14 cellular contexts compared by ENCODE assay signal in the genomic region with DNA sequence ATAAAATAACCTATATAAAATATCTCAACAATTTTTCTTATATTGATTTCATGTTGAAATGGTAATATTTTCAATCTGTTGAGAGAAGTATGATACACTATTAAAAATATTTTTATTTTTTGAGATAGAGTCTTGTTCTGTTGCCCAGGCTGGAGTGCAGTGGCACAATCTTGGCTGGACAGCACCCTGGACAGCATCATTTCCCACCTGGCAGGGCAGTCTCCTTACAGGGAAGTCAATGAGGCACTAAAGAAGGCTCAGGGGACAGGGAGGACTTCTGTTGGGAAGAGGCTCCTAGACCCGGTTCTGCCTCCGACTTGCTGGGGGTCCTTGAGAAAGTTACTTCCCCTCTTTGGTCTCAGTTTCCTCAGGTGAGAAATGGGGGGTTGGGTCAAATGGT. TPM values are rescaled to one million over a fixed set of nuclear protein-coding genes. Genes with fewer than 3 reads are reported as not detected.
A peak's percentile ranks its signal among the peaks of the same experiment; 100 is the strongest.
DNase-seq lines count a peak whose midpoint lies in the region; ATAC-seq, FAIRE-seq and TF ChIP-seq lines count a peak whose summit lies in the region.
"Had no signal": no experiment of that assay in that cellular context is flagged by ENCODE, and none has a peak within 500 bp of the region (broad histone marks: within the 10 kb centered on the region; RNA-seq: fewer than 3 reads in every experiment).

No MANE protein-coding gene starts in this region.

- RAD21 ChIA-PET in HCT116 (lab: Charles Lee; ENCODE audit: low non-redundant PET in 1 of 2, low total read pairs in 2 of 2, uncharacterized antibody in 2 of 2, unreplicated experiment in 2 of 2): no interaction called here

- intact Hi-C loops in HepG2 (cut with micrococcal nuclease; ENCODE audit: unreplicated experiment) (no loop called here), right lobe of liver (cut with DNase I) (no loop called here), HCT116 (cut with micrococcal nuclease) (loop anchor here (5.0 kb wide), 1 partner anchor 50 kb away; no protein-coding TSS in a partner anchor), left colon (cut with DNase I, micrococcal nuclease) (no loop called here)

- TF ChIP-seq RAD21 in HepG2 (CRISPR knock-in tag; IDR thresholded peaks at IDR 0.05) (no peak), HCT116 (IDR thresholded peaks at IDR 0.05; ENCODE audit: low read depth) (no peak)

- CTCF ChIA-PET in HepG2 (lab: Yijun Ruan, JAX; ENCODE audit: low intra/inter-chr PET ratio, low total read pairs) (no interaction called here), HCT116 (lab: Charles Lee) (no interaction called here)
- CTCF ChIA-PET in activated naive CD4-positive, alpha-beta T cell treated with anti-CD3 and anti-CD28 coated beads, Interleukin-2, amount 10 ng/mL, durations not matched to agents 7 days and 5 days (lab: Charles Lee): no interaction called here

- 7% methylated on average over 2 of the region's 2 CpGs for WGBS in HepG2 (ENCODE audit: low lambda C conversion rate)
- 75% methylated on average over 2 of the region's 2 CpGs for WGBS in right lobe of liver (ENCODE audit: insufficient coverage, low coverage, low lambda C conversion rate, missing lambda C conversion rate)

- H3K9ac ChIP-seq in HepG2 (ENCODE audit: insufficient read depth, low read depth, low read length) (no peak overlapping the region), HCT116 (ENCODE audit: low read length) (no peak overlapping the region)

- FAIRE-seq in HepG2 (lab: Jason Lieb, UNC): no peak
- FAIRE-seq: H54 had no signal

- H3K36me3 ChIP-seq in HepG2 (replicated peaks in 1 of 2; ENCODE audit: control insufficient read depth in 1 of 2, insufficient read depth in 2 of 2, low read length in 2 of 2) (no peaks in the 10 kb centered on the region), right lobe of liver (no peaks in the 10 kb centered on the region), HCT116 (ENCODE audit: control insufficient read depth in 1 of 2, insufficient read depth in 2 of 2, low read length in 2 of 2) (no peaks in the 10 kb centered on the region)

- H3K4me3 ChIP-seq in HepG2 (replicated peaks in 1 of 3; ENCODE audit: insufficient read depth in 1 of 3, low read depth in 2 of 3, low read length in 3 of 3) (no peak overlapping the region), right lobe of liver (no peak overlapping the region), HCT116 (replicated peaks in 1 of 2; ENCODE audit: low read depth in 1 of 2, low read length in 2 of 2) (no peak overlapping the region)

- in situ Hi-C loops in HepG2 (cut with HindIII; ENCODE audit: extremely low pct_ligation_motif_present, low pct_unique_long_range_greater_than_20kb): no loop called here

- no peaks in the 10 kb centered on the region for H3K79me2 ChIP-seq in HepG2 (ENCODE audit: insufficient read depth, low read length)
- no peaks in the 10 kb centered on the region for H3K79me2 ChIP-seq in HCT116 (ENCODE audit: insufficient read depth, low read length)

- H4K20me1 ChIP-seq in HepG2 (ENCODE audit: insufficient read depth, low read length) (no peaks in the 10 kb centered on the region), HCT116 (ENCODE audit: insufficient read depth) (no peaks in the 10 kb centered on the region)

- H3K27ac Mint-ChIP-seq in activated naive CD4-positive, alpha-beta T cell treated with anti-CD3 and anti-CD28 coated beads, Interleukin-2, amount 10 ng/mL, durations not matched to agents 7 days and 5 days: no peak overlapping the region
- no peak overlapping the region for H3K27ac Mint-ChIP-seq in activated T-cell treated with anti-CD3 and anti-CD28 coated beads, Interleukin-2, amount 50 U/mL, for 72 hours
- H3K27ac Mint-ChIP-seq: CD4-positive, CD25-positive, alpha-beta regulatory T cell; IgD-negative memory B cell had no signal

- POLR2A ChIA-PET in HepG2 (lab: Yijun Ruan, JAX): no interaction called here
- POLR2A ChIA-PET in HCT116 (lab: Charles Lee): no interaction called here

- H3K9me3 ChIP-seq in HepG2 (ENCODE audit: low read length): no peaks in the 10 kb centered on the region
- H3K9me3 ChIP-seq in right lobe of liver: no peaks in the 10 kb centered on the region
- no peaks in the 10 kb centered on the region for H3K9me3 ChIP-seq in HCT116 (ENCODE audit: control insufficient read depth in 1 of 2, insufficient read depth in 1 of 2, low read depth in 1 of 2, low read length in 2 of 2)

- H3K4me2 ChIP-seq in HepG2 (ENCODE audit: low read depth, low read length) (no peak overlapping the region), HCT116 (ENCODE audit: low read length) (no peak overlapping the region)

- H2AFZ ChIP-seq in HepG2 (ENCODE audit: low read length) (no peak overlapping the region), HCT116 (ENCODE audit: low read depth, low read length, poor library complexity, severe bottlenecking) (no peak overlapping the region)

- H3K27ac ChIP-seq in HepG2 (ENCODE audit: extremely low read length, insufficient read depth, low read length) (no peak overlapping the region), right lobe of liver (no peak overlapping the region), HCT116 (ENCODE audit: low read depth, low read length) (no peak overlapping the region)

- no peak overlapping the region for H3K4me3 Mint-ChIP-seq in activated naive CD4-positive, alpha-beta T cell treated with anti-CD3 and anti-CD28 coated beads, Interleukin-2, amount 10 ng/mL, durations not matched to agents 7 days and 5 days
- H3K4me3 Mint-ChIP-seq in activated T-cell treated with anti-CD3 and anti-CD28 coated beads, Interleukin-2, amount 50 U/mL, for 72 hours: no peak overlapping the region
- H3K4me3 Mint-ChIP-seq: CD4-positive, CD25-positive, alpha-beta regulatory T cell had no signal

- H3K4me1 Mint-ChIP-seq in activated naive CD4-positive, alpha-beta T cell treated with anti-CD3 and anti-CD28 coated beads, Interleukin-2, amount 10 ng/mL, durations not matched to agents 7 days and 5 days: no peaks in the 10 kb centered on the region
- no peaks in the 10 kb centered on the region for H3K4me1 Mint-ChIP-seq in activated T-cell treated with anti-CD3 and anti-CD28 coated beads, Interleukin-2, amount 50 U/mL, for 72 hours (ENCODE audit: low read depth)
- H3K4me1 Mint-ChIP-seq: CD4-positive, CD25-positive, alpha-beta regulatory T cell; IgD-negative memory B cell had no signal

- H3K9me3 Mint-ChIP-seq in activated naive CD4-positive, alpha-beta T cell treated with anti-CD3 and anti-CD28 coated beads, Interleukin-2, amount 10 ng/mL, durations not matched to agents 7 days and 5 days: no peaks in the 10 kb centered on the region
- H3K9me3 Mint-ChIP-seq in activated T-cell treated with anti-CD3 and anti-CD28 coated beads, Interleukin-2, amount 50 U/mL, for 72 hours: no peaks in the 10 kb centered on the region
- H3K9me3 Mint-ChIP-seq: CD4-positive, CD25-positive, alpha-beta regulatory T cell had no signal

- DNase-seq in HepG2 (ENCODE audit: low spot score) (no peak), right lobe of liver (no peak), HCT116 (ENCODE audit: low read depth, low spot score) (no peak), left colon (no peak)
- no peak for DNase-seq in activated naive CD4-positive, alpha-beta T cell treated with anti-CD3 and anti-CD28 coated beads, Interleukin-2, amount 10 ng/mL, durations not matched to agents 7 days and 5 days
- no peak for DNase-seq in activated T-cell treated with anti-CD3 and anti-CD28 coated beads, Interleukin-2, amount 50 U/mL, for 72 hours
- DNase-seq: CD4-positive, CD25-positive, alpha-beta regulatory T cell; DMS53; GF-D8 had no signal

- H3K4me1 ChIP-seq in HepG2 (ENCODE audit: insufficient read depth, low read length) (peaks cover 12% of the 10 kb centered on the region; the same call in 1 of the 2 replicates), right lobe of liver (no peaks in the 10 kb centered on the region), HCT116 (ENCODE audit: control insufficient read depth in 1 of 2, insufficient read depth in 2 of 2, low read length in 2 of 2) (no peaks in the 10 kb centered on the region)

- TF ChIP-seq EP300 in HepG2 (IDR thresholded peaks at IDR 0.05; ENCODE audit: low read depth in 2 of 2, low read length in 2 of 2) (no peak), HepG2 (CRISPR knock-in tag; IDR thresholded peaks at IDR 0.05; ENCODE audit: borderline replicate concordance) (no peak)

- BruUV-seq in HepG2 (replicated peaks; lab: Mats Ljungman, UMichigan) (no TSS peak), HCT116 (replicated peaks; lab: Mats Ljungman, UMichigan) (no TSS peak)

- no peak for TF ChIP-seq CTCF in HepG2 (CRISPR knock-in tag; IDR thresholded peaks at IDR 0.05)
- no peak for TF ChIP-seq CTCF in right lobe of liver (IDR thresholded peaks at IDR 0.05)
- TF ChIP-seq CTCF in HCT116 (IDR thresholded peaks at IDR 0.05 in 2 of 3, conservative IDR thresholded peaks at IDR 0.05 in 1 of 3; ENCODE audit: borderline replicate concordance in 1 of 3, insufficient read depth in 1 of 3, low read depth in 2 of 3, low read length in 2 of 3): no peak

- TF ChIP-seq POLR2A in HepG2 (IDR thresholded peaks at IDR 0.05; ENCODE audit: insufficient read depth in 1 of 2, low read depth in 2 of 2, low read length in 2 of 2): no peak
- no peak for TF ChIP-seq POLR2A in right lobe of liver (IDR thresholded peaks at IDR 0.05)
- TF ChIP-seq POLR2A in HCT116 (IDR thresholded peaks at IDR 0.05; ENCODE audit: borderline replicate concordance, extremely low read depth, insufficient read depth, insufficient read length): no peak

- H3K27me3 Mint-ChIP-seq in activated naive CD4-positive, alpha-beta T cell treated with anti-CD3 and anti-CD28 coated beads, Interleukin-2, amount 10 ng/mL, durations not matched to agents 7 days and 5 days: no peaks in the 10 kb centered on the region
- no peaks in the 10 kb centered on the region for H3K27me3 Mint-ChIP-seq in activated T-cell treated with anti-CD3 and anti-CD28 coated beads, Interleukin-2, amount 50 U/mL, for 72 hours (ENCODE audit: low read depth)
- H3K27me3 Mint-ChIP-seq: CD4-positive, CD25-positive, alpha-beta regulatory T cell had no signal

- H3K9me2 ChIP-seq in HCT116 (ENCODE audit: insufficient read depth): no peaks in the 10 kb centered on the region

- H3K27me3 ChIP-seq in HepG2 (ENCODE audit: control insufficient read depth in 1 of 2, insufficient read depth in 2 of 2, low read length in 2 of 2) (peaks cover 3 to 19% of the 10 kb centered on the region in 2 experiments; a peak in 3 of 5 replicates), right lobe of liver (no peaks in the 10 kb centered on the region), HCT116 (ENCODE audit: insufficient read depth, low read length) (peaks cover 15% of the 10 kb centered on the region)

- H3K36me3 Mint-ChIP-seq in activated naive CD4-positive, alpha-beta T cell treated with anti-CD3 and anti-CD28 coated beads, Interleukin-2, amount 10 ng/mL, durations not matched to agents 7 days and 5 days: no peaks in the 10 kb centered on the region
- no peaks in the 10 kb centered on the region for H3K36me3 Mint-ChIP-seq in activated T-cell treated with anti-CD3 and anti-CD28 coated beads, Interleukin-2, amount 50 U/mL, for 72 hours (ENCODE audit: insufficient read depth in 2 of 2)
- H3K36me3 Mint-ChIP-seq: CD4-positive, CD25-positive, alpha-beta regulatory T cell had no signal

- ATAC-seq in HepG2: no peak
- no peak for ATAC-seq in right lobe of liver
- no peak for ATAC-seq in HCT116
- ATAC-seq in left colon: peak; percentile 48
- no peak for ATAC-seq in activated T-cell treated with anti-CD3 and anti-CD28 coated beads, Interleukin-2, amount 50 U/mL, for 72 hours (replicated peaks in 1 of 2)

RNA-seq across cellular contexts. Expression of gene GOLGA6L2, which starts 9.4 kb away (rescaled TPM):
- not detected in 2 replicates for total RNA-seq in HepG2 (2016; rRNA removed; fragmentation: Illumina TruSeq; extraction: Trizol)
- total RNA-seq in HepG2 (2016; cell fraction: cytosol; rRNA removed; fragmentation: Illumina TruSeq; extraction: Trizol; ENCODE audit: low read depth): not detected in 2 replicates
- not detected in 2 replicates for total RNA-seq in HepG2 (2016; cell fraction: insoluble cytoplasmic fraction; rRNA removed; fragmentation: Illumina TruSeq; extraction: Trizol)
- total RNA-seq in HepG2 (2016; cell fraction: membrane; rRNA removed; fragmentation: Illumina TruSeq; extraction: Trizol): not detected in 2 replicates
- total RNA-seq in HepG2 (2016; cell fraction: nucleus; rRNA removed; fragmentation: Illumina TruSeq; extraction: Trizol): not detected in 2 replicates
- polyA plus RNA-seq in HepG2 (2011; rRNA removed): not detected in 2 replicates
- not detected in 2 replicates for polyA plus RNA-seq in HepG2 (2011; cell fraction: cytosol; rRNA removed)
- not detected in 2 replicates for polyA plus RNA-seq in HepG2 (2011; cell fraction: nucleus; rRNA removed)
- polyA plus RNA-seq in HepG2 (2012): not detected in 2 replicates
- not detected in 2 replicates for polyA plus RNA-seq in HepG2 (2016; cell fraction: cytosol; fragmentation: Illumina TruSeq; extraction: Trizol; ENCODE audit: low read depth)
- not detected in 2 replicates for polyA plus RNA-seq in HepG2 (2016; cell fraction: insoluble cytoplasmic fraction; fragmentation: Illumina TruSeq; extraction: Trizol; ENCODE audit: low read depth)
- not detected in 2 replicates for polyA plus RNA-seq in HepG2 (2016; cell fraction: membrane; fragmentation: Illumina TruSeq; extraction: Trizol; ENCODE audit: low read depth)
- not detected in 2 replicates for polyA plus RNA-seq in HepG2 (2016; cell fraction: nucleus; fragmentation: Illumina TruSeq; extraction: Trizol; ENCODE audit: insufficient read depth, low read depth)
- not detected in 2 replicates for polyA minus RNA-seq in HepG2 (2011; rRNA and poly(A)+ RNA removed; ENCODE audit: low replicate concordance)
- not detected in 2 replicates for polyA minus RNA-seq in HepG2 (2011; cell fraction: cytosol; rRNA and poly(A)+ RNA removed)
- not detected in 2 replicates for polyA minus RNA-seq in HepG2 (2011; cell fraction: nucleus; rRNA and poly(A)+ RNA removed)
- not detected for total RNA-seq in right lobe of liver
- not detected for total RNA-seq in HCT116 (2021; ENCODE audit: unreplicated experiment)
- polyA plus RNA-seq in HCT116 (2012): 0.02 and 0.05 TPM in 2 replicates
- not detected for total RNA-seq in left colon
- total RNA-seq in activated T-cell treated with anti-CD3 and anti-CD28 coated beads, Interleukin-2, amount 50 U/mL, for 72 hours: not detected
- total RNA-seq: A673; CD4-positive, CD25-positive, alpha-beta regulatory T cell; HT-29 had no signal
- polyA plus RNA-seq: BJ; CD4-positive, CD25-positive, alpha-beta regulatory T cell; IgD-negative memory B cell had no signal

Comparison
In these comparisons a context has a peak if more than half of its experiments do, and no peak if none do; other contexts are left out.
1. Of the 20 proteins assayed by ChIP-seq in both HepG2 and HCT116: peak only in HepG2: none; only in HCT116: none; in both: REST; in neither: 19.